Comparison of ENCODE assay signal across 8 cellular contexts in genomic region chr1:155859881-155860841, GRCh38. TPM values are rescaled to one million over a fixed set of nuclear protein-coding genes. Genes with fewer than 3 reads are reported as not detected.
A peak's percentile ranks its signal among the peaks of the same experiment; 100 is the strongest.
DNase-seq lines count a peak whose midpoint lies in the region; ATAC-seq and TF ChIP-seq lines count a peak whose summit lies in the region.

No MANE protein-coding gene starts in this region.

- H3K36me3 ChIP-seq in body of pancreas (replicated peaks in 1 of 2; ENCODE audit: insufficient read depth in 1 of 2, low read depth in 2 of 2), result no peaks in the 10 kb centered on the region
- H3K36me3 ChIP-seq in iPS-15b (ENCODE audit: control insufficient read depth, insufficient read depth, low read length), result no peaks in the 10 kb centered on the region
- no peaks in the 10 kb centered on the region for H3K36me3 ChIP-seq in gastrocnemius medialis

- H3K9ac ChIP-seq in iPS-15b (ENCODE audit: low read depth, low read length), result peak overlapping the region; percentile 55

- no peak for ATAC-seq in body of pancreas
- no peak for ATAC-seq in gastrocnemius medialis
- no peak for ATAC-seq in HG03354 (IDR thresholded peaks at IDR 0.05; ENCODE audit: poor library complexity, severe bottlenecking, unreplicated experiment)

- H3K9me3 ChIP-seq in body of pancreas (no peaks in the 10 kb centered on the region), iPS-15b (ENCODE audit: control insufficient read depth, insufficient read depth, low read length) (no peaks in the 10 kb centered on the region), gastrocnemius medialis (no peaks in the 10 kb centered on the region)

- 4 to 5% methylated on average over 16 to 34 of the region's 35 CpGs for WGBS in body of pancreas, 2 donors

- TF ChIP-seq CTCF in body of pancreas (IDR thresholded peaks at IDR 0.05) (no peak), gastrocnemius medialis (IDR thresholded peaks at IDR 0.05 in 4 of 5, conservative IDR thresholded peaks at IDR 0.05 in 1 of 5) (no peak)

- in situ Hi-C loops in gastrocnemius medialis (cut with MboI; ENCODE audit: low sequenced_read_pairs in 4 of 4), result no loop called here

- H3K4me1 ChIP-seq in body of pancreas, result peaks cover 30% of the 10 kb centered on the region
- H3K4me1 ChIP-seq in iPS-15b (ENCODE audit: control insufficient read depth, insufficient read depth, low read length), result peaks cover 7% of the 10 kb centered on the region
- H3K4me1 ChIP-seq in gastrocnemius medialis, result peaks cover 26 to 30% of the 10 kb centered on the region in 2 donors

- intact Hi-C loops in body of pancreas (cut with DNase I) (no loop called here), gastrocnemius medialis (cut with DNase I; ENCODE audit: low total_unique reads) (loop anchor here (1.0 to 10.0 kb wide), 5 partner anchors 51 to 538 kb away; partner anchors contain the start of genes KHDC4, LAMTOR2, RIT1 and RUSC1)

- H3K4me3 ChIP-seq in body of pancreas, result no peak overlapping the region
- peak overlapping the region; percentile 83 for H3K4me3 ChIP-seq in iPS-15b (ENCODE audit: low read depth, low read length)
- H3K4me3 ChIP-seq in gastrocnemius medialis, result peak overlapping the region; percentile 32 to 75 (median 62)

- peak overlapping the region; percentile 10 to 81 (median 44) for H3K27ac ChIP-seq in body of pancreas
- H3K27ac ChIP-seq in gastrocnemius medialis, result peak overlapping the region; percentile 81 to 92 (median 86)

- peak; percentile 62 for DNase-seq in activated naive CD4-positive, alpha-beta T cell treated with Interleukin-2 at 50 U/mL for 16 hours
- no peak for DNase-seq in activated naive CD4-positive, alpha-beta T cell (lab: John Stamatoyannopoulos, UW)
- DNase-seq in NCI-H128 (lab: John Stamatoyannopoulos, UW; ENCODE audit: unreplicated experiment) (peak; percentile 69), T1000 (lab: John Stamatoyannopoulos, UW) (peak; percentile 45), body of pancreas (peak; percentile 48 to 67 (median 48)), gastrocnemius medialis (peak; percentile 21 to 44)

- H3K27me3 ChIP-seq in body of pancreas (no peaks in the 10 kb centered on the region), iPS-15b (ENCODE audit: control insufficient read depth, insufficient read depth, low read length) (no peaks in the 10 kb centered on the region), gastrocnemius medialis (no peaks in the 10 kb centered on the region)

- TF ChIP-seq POLR2A in body of pancreas (IDR thresholded peaks at IDR 0.05) (no peak), gastrocnemius medialis (IDR thresholded peaks at IDR 0.05) (peak in 1 of 2 donors; percentile 36)

RNA-seq across cellular contexts. Expression of gene SYT11, which starts 0.8 kb away (rescaled TPM):
- 1 to 10 TPM; 1.3 to 5.4 TPM for total RNA-seq in body of pancreas
- total RNA-seq in gastrocnemius medialis, result 1 to 10 TPM; 2.4 to 5.3 (median 3.1) TPM

RNA-seq across cellular contexts. Expression of gene GON4L, which starts 3.1 kb away (rescaled TPM):
- total RNA-seq in body of pancreas, result 10 to 100 TPM; 26.7 to 44.4 TPM
- total RNA-seq in gastrocnemius medialis, result 10 to 100 TPM; 17.2 to 36.1 (median 19.9) TPM

RNA-seq across cellular contexts. Expression of gene RIT1, which starts 51.0 kb away (rescaled TPM):
- total RNA-seq in body of pancreas (10 to 100 TPM in 1 of 2 donors, 1 to 10 TPM in 1; 6.9 to 16.1 TPM), gastrocnemius medialis (10 to 100 TPM in 3 of 4 donors, 1 to 10 TPM in 1; 9.6 to 16.8 (median 15.2) TPM)

Comparison
In these comparisons a context has a peak if more than half of its experiments do, and no peak if none do; other contexts are left out.
1. DNase-seq: peak in activated naive CD4-positive, alpha-beta T cell treated with Interleukin-2 at 50 U/mL for 16 hours (single experiment), NCI-H128 (single experiment), T1000 (single experiment), body of pancreas (4 of 4) and gastrocnemius medialis (2 of 2); none in activated naive CD4-positive, alpha-beta T cell (0 of 4).
2. H3K4me3 ChIP-seq: peak in iPS-15b (single experiment) and gastrocnemius medialis (4 of 4); none in body of pancreas (0 of 2).